Comparison of ENCODE assay signal across 8 cellular contexts in genomic region chr3:197626404-197627159, GRCh38.
DNase-seq lines count a peak whose midpoint lies in the region; ATAC-seq, FAIRE-seq and TF ChIP-seq lines count a peak whose summit lies in the region.
"Not testable (repeated sequence)": the region's sequence is repeated elsewhere in the genome, so short reads cannot be mapped to it uniquely, and the experiment has no call there.

No MANE protein-coding gene starts in this region.

- ATAC-seq in CD8-positive, alpha-beta T cell = peak; percentile 47
- peak; percentile 23 for ATAC-seq in GM21786 (IDR thresholded peaks at IDR 0.05; ENCODE audit: unreplicated experiment)
- ATAC-seq in activated CD4-positive, CD25-positive, alpha-beta regulatory T cell treated with anti-CD3 and anti-CD28 coated beads, Interleukin-2, amount 50 U/mL, for 24 hours = peak; percentile 49 to 67
- peak in 2 of 3 donors; percentile 1 to 13 for ATAC-seq in natural killer cell

- not testable (repeated sequence) for H3K27me3 ChIP-seq in CD8-positive, alpha-beta T cell (ENCODE audit: insufficient read depth, low read length); HUES6 (ENCODE audit: control insufficient read depth, insufficient read depth, low read length); bronchial epithelial cell (ENCODE audit: control insufficient read depth, insufficient read depth, low read length); left ventricle myocardium inferior (ENCODE audit: low read depth); suprapubic skin

- 0% methylated on average over 1 of the region's 18 CpGs for WGBS in suprapubic skin

- H3K4me1 ChIP-seq in CD8-positive, alpha-beta T cell (ENCODE audit: insufficient read depth, low read length); HUES6 (ENCODE audit: control insufficient read depth, insufficient read depth, low read length): not testable (repeated sequence)
- peaks cover 16% of the 10 kb centered on the region for H3K4me1 ChIP-seq in left ventricle myocardium inferior
- peaks cover 11% of the 10 kb centered on the region for H3K4me1 ChIP-seq in suprapubic skin

- H3K4me1 Mint-ChIP-seq in CD8-positive, alpha-beta T cell (ENCODE audit: low read depth); natural killer cell: not testable (repeated sequence)

- not testable (repeated sequence) for H3K9me3 Mint-ChIP-seq in CD8-positive, alpha-beta T cell; natural killer cell

- POLR2A ChIA-PET in CD8-positive, alpha-beta T cell (lab: Charles Lee) = interaction anchor here (0.6 kb wide), 1 partner anchor 14 kb away, joined by 3 read pairs; no protein-coding TSS in a partner anchor

- CTCF ChIA-PET in CD8-positive, alpha-beta T cell (lab: Charles Lee) = not testable (repeated sequence)

- peak overlapping the region; percentile 70 for H3K27ac Mint-ChIP-seq in CD8-positive, alpha-beta T cell
- not testable (repeated sequence) for H3K27ac Mint-ChIP-seq in natural killer cell

- TF ChIP-seq POLR2A in suprapubic skin (IDR thresholded peaks at IDR 0.05) = not testable (repeated sequence)

- FAIRE-seq in bronchial epithelial cell (lab: Jason Lieb, UNC) = not testable (repeated sequence)

- H3K27ac ChIP-seq in CD8-positive, alpha-beta T cell (ENCODE audit: low read depth, low read length); HUES6 (ENCODE audit: low read depth, low read length): not testable (repeated sequence)
- peak overlapping the region; percentile 87 for H3K27ac ChIP-seq in left ventricle myocardium inferior (replicated peaks)
- H3K27ac ChIP-seq in suprapubic skin = peak overlapping the region; percentile 45

- DNase-seq in CD8-positive, alpha-beta T cell; bronchial epithelial cell (ENCODE audit: low read depth); left ventricle myocardium inferior; natural killer cell; suprapubic skin (ENCODE audit: low spot score in 2 of 2): not testable (repeated sequence)

- not testable (repeated sequence) for H3K9ac ChIP-seq in HUES6 (ENCODE audit: low read length)

- not testable (repeated sequence) for H3K9me3 ChIP-seq in CD8-positive, alpha-beta T cell (ENCODE audit: low read length); HUES6 (ENCODE audit: control insufficient read depth, insufficient read depth, low read depth, low read length); left ventricle myocardium inferior (replicated peaks); suprapubic skin

- intact Hi-C loops in CD8-positive, alpha-beta T cell (cut with DNase I, micrococcal nuclease) = loop anchor here in 1 of 2 experiments (2.0 kb wide), 1 partner anchor 14 kb away; no protein-coding TSS in a partner anchor
- intact Hi-C loops in left ventricle myocardium inferior (cut with micrococcal nuclease); natural killer cell (cut with micrococcal nuclease): not testable (repeated sequence)

- not testable (repeated sequence) for H3K36me3 ChIP-seq in CD8-positive, alpha-beta T cell (ENCODE audit: insufficient read depth, low read length); HUES6 (ENCODE audit: control insufficient read depth, insufficient read depth, low read length); bronchial epithelial cell (ENCODE audit: control insufficient read depth, insufficient read depth, low read length); left ventricle myocardium inferior
- H3K36me3 ChIP-seq in suprapubic skin = peaks cover 10% of the 10 kb centered on the region

- not testable (repeated sequence) for H3K4me3 ChIP-seq in CD8-positive, alpha-beta T cell (ENCODE audit: low read depth, low read length)
- H3K4me3 ChIP-seq in HUES6 (ENCODE audit: low read depth, low read length) = peak overlapping the region; percentile 48
- H3K4me3 ChIP-seq in bronchial epithelial cell (ENCODE audit: low read depth, low read length) = peak overlapping the region; percentile 29
- H3K4me3 ChIP-seq in left ventricle myocardium inferior = peak overlapping the region; percentile 82
- peak overlapping the region; percentile 77 for H3K4me3 ChIP-seq in suprapubic skin

- not testable (repeated sequence) for TF ChIP-seq EP300 in suprapubic skin (IDR thresholded peaks at IDR 0.05)

- H3K27me3 Mint-ChIP-seq in CD8-positive, alpha-beta T cell (ENCODE audit: low read depth); natural killer cell (ENCODE audit: low read depth in 2 of 2): not testable (repeated sequence)

- peak overlapping the region; percentile 81 for H3K4me3 Mint-ChIP-seq in CD8-positive, alpha-beta T cell
- peak overlapping the region; percentile 82 for H3K4me3 Mint-ChIP-seq in natural killer cell

- H3K36me3 Mint-ChIP-seq in CD8-positive, alpha-beta T cell; natural killer cell: not testable (repeated sequence)

- TF ChIP-seq CTCF in CD8-positive, alpha-beta T cell (IDR thresholded peaks at IDR 0.05); bronchial epithelial cell (IDR thresholded peaks at IDR 0.05; ENCODE audit: insufficient read depth, low read length, severe bottlenecking); left ventricle myocardium inferior (IDR thresholded peaks at IDR 0.05; ENCODE audit: borderline replicate concordance); natural killer cell (IDR thresholded peaks at IDR 0.05); suprapubic skin (IDR thresholded peaks at IDR 0.05): not testable (repeated sequence)

Comparison
In these comparisons a context has a peak if more than half of its experiments do, and no peak if none do; other contexts are left out.
1. ATAC-seq: peak in every context shown above with its lines; median percentile 58 in activated CD4-positive, CD25-positive, alpha-beta regulatory T cell treated with anti-CD3 and anti-CD28 coated beads, Interleukin-2, amount 50 U/mL, for 24 hours; 47 in CD8-positive, alpha-beta T cell; 23 in GM21786; 7 in natural killer cell.